Comparison of ENCODE assay signal across 11 cellular contexts in the genomic region with DNA sequence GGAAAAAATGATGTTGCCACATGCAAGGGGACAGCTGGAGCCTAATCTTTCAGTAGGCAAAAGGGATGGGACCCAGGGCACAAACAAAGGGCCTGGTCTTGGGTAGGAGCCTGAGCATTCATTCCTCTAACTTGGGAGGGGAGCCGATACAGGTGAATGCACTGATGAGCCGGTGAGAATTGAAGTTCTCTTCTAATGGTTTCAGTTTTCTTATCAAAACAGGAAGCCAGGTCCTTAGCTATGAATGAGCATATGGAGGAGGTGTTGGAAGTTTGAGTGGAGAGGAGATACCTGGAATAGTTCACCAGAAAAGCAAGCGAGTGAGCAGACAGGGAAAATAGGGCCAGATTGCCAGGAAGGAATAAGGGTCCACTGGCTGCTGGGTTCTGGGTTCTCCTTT.
DNase-seq lines count a peak whose midpoint lies in the region; ATAC-seq and FAIRE-seq lines count a peak whose summit lies in the region.
"Had no signal": no experiment of that assay in that cellular context is flagged by ENCODE, and none has a peak within 500 bp of the region (broad histone marks: within the 10 kb centered on the region; RNA-seq: fewer than 3 reads in every experiment).

No MANE protein-coding gene starts in this region.

- DNase-seq in GM18507 (ENCODE audit: extremely low spot score, insufficient read length, low read depth) (no peak), DMS 273 (lab: John Stamatoyannopoulos, UW; ENCODE audit: unreplicated experiment) (no peak), iPS-NIHi11 (ENCODE audit: low spot score) (no peak), cerebellar nuclear complex (lab: John Stamatoyannopoulos, UW) (no peak)
- no peak for DNase-seq in effector memory CD4-positive, alpha-beta T cell
- DNase-seq in effector CD4-positive, alpha-beta T cell: no peak
- DNase-seq: amygdala, NCI-H2171 treated with DMSO at 0.1 percent for 48 hours, tibial artery had no signal

- peaks cover 3% of the 10 kb centered on the region for H3K36me3 ChIP-seq in effector memory CD4-positive, alpha-beta T cell (ENCODE audit: control insufficient read depth, insufficient read depth, low read length)
- H3K36me3 ChIP-seq: tibial artery had no signal

- H3K27ac ChIP-seq in effector memory CD4-positive, alpha-beta T cell (ENCODE audit: insufficient read depth, low read length, poor library complexity, severe bottlenecking): peak overlapping the region; percentile 63
- H3K27ac ChIP-seq: tibial artery had no signal

- ATAC-seq in GM19455 (IDR thresholded peaks at IDR 0.05; ENCODE audit: unreplicated experiment): peak; percentile 45
- ATAC-seq in HG03159 (IDR thresholded peaks at IDR 0.05; ENCODE audit: unreplicated experiment): peak; percentile 58

- H3K4me3 ChIP-seq in effector memory CD4-positive, alpha-beta T cell (ENCODE audit: insufficient read depth, low read depth, low read length, poor library complexity, severe bottlenecking): peak overlapping the region; percentile 41
- H3K4me3 ChIP-seq: tibial artery had no signal

- peak; percentile 83 for FAIRE-seq in GM18507 (lab: Jason Lieb, UNC)

- no peaks in the 10 kb centered on the region for H3K9me3 ChIP-seq in effector memory CD4-positive, alpha-beta T cell (ENCODE audit: control insufficient read depth, low read length)
- H3K9me3 ChIP-seq: tibial artery had no signal

- peaks cover 20% of the 10 kb centered on the region for H3K4me1 ChIP-seq in effector memory CD4-positive, alpha-beta T cell (ENCODE audit: control insufficient read depth, insufficient read depth, low read length, poor library complexity, severe bottlenecking)
- H3K4me1 ChIP-seq: tibial artery had no signal

- no peaks in the 10 kb centered on the region for H3K27me3 ChIP-seq in effector memory CD4-positive, alpha-beta T cell (replicated peaks; ENCODE audit: control insufficient read depth, insufficient read depth, low read length, poor library complexity, severe bottlenecking)
- H3K27me3 ChIP-seq: tibial artery had no signal
